Comparison of ENCODE assay signal across 1 cellular context in the genomic region with DNA sequence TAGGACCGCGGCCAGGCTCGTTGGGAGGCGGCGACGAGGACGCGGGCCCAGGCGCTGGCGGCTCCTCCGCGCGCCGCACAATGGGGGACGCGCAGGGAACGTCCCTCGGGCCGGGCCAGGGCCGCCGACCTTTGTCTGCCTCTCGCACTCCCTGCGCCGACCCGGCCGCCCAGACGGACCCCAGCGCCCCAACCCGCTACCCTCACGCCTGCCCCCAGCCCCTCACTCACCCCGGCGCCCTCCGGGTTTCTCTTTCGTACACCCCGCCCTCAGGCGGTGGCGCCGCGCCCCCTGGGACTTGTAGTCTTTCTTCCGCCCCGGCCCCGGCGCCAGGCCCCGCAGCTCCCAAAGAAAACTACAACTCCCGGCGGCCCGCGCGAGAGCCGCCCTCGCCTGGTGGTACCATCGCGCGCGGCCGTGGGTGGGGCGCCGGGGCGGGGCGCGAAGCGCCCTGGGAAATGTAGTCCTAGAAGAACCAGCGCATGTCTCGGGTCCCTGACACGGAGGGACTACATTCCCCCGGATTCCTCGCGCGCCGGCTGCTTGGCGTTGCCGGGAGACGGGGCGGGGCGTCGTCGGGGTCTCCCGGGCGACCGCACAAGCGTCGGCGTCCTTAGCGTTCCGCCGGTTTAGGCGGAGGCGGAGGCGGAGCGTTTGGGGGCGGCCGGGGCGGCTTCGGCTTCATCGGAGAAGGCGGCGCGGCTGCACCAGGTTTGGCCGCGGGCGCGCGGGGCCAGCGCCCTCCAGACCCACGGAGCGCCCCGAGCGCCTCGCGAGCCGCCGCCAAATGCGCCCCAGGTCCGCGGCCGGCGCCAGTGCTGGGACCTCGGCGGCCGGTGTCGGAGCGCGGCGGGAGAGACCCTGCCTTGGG.
A peak's percentile ranks its signal among the peaks of the same experiment; 100 is the strongest.
TF ChIP-seq lines count a peak whose summit lies in the region.

A gene (minus strand): TSS at position 260 of the 871 bp plus-strand sequence. CDS start 24,546 bp downstream, outside the sequence.

TF ChIP-seq in K562, 482 proteins besides CTCF, POLR2A, EP300 and RAD21 (continued from another document and continues in another):
- TF ChIP-seq, protein P1, sequence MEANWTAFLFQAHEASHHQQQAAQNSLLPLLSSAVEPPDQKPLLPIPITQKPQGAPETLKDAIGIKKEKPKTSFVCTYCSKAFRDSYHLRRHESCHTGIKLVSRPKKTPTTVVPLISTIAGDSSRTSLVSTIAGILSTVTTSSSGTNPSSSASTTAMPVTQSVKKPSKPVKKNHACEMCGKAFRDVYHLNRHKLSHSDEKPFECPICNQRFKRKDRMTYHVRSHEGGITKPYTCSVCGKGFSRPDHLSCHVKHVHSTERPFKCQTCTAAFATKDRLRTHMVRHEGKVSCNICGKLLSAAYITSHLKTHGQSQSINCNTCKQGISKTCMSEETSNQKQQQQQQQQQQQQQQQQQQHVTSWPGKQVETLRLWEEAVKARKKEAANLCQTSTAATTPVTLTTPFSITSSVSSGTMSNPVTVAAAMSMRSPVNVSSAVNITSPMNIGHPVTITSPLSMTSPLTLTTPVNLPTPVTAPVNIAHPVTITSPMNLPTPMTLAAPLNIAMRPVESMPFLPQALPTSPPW (CRISPR knock-in tag; IDR thresholded peaks at IDR 0.05) = peak; percentile 97
- TF ChIP-seq POLR2H (tag; IDR thresholded peaks at IDR 0.05; ENCODE audit: low read depth) (no peak), ZNF584 (CRISPR knock-in tag; IDR thresholded peaks at IDR 0.05; ENCODE audit: low read depth) (peak; percentile 95), TEAD1 (CRISPR knock-in tag; IDR thresholded peaks at IDR 0.05) (peak; percentile 92 to 95), PPARD (CRISPR knock-in tag; IDR thresholded peaks at IDR 0.05) (no peak), ZNF778 (CRISPR knock-in tag; IDR thresholded peaks at IDR 0.05) (no peak), MEIS2 (IDR thresholded peaks at IDR 0.05; ENCODE audit: partially characterized antibody) (peak; percentile 19), KDM5B (IDR thresholded peaks at IDR 0.05; ENCODE audit: insufficient replicate concordance, low read depth, low read length) (peak; percentile 5), ZBTB8A (IDR thresholded peaks at IDR 0.05; ENCODE audit: partially characterized antibody) (no peak), TAF15 (IDR thresholded peaks at IDR 0.05; ENCODE audit: low read depth, low read length) (no peak), NCOA4 (IDR thresholded peaks at IDR 0.05; ENCODE audit: partially characterized antibody) (no peak), ARID1B (IDR thresholded peaks at IDR 0.05) (no peak), BDP1 (IDR thresholded peaks at IDR 0.05; ENCODE audit: insufficient read depth, insufficient read length) (no peak), SRSF1 (IDR thresholded peaks at IDR 0.05; ENCODE audit: low read depth, low read length) (no peak), ZNF507 (tag; conservative IDR thresholded peaks at IDR 0.05) (no peak), HCFC1 (IDR thresholded peaks at IDR 0.05; ENCODE audit: low read depth, low read length) (peak; percentile 99), HIVEP1 (CRISPR knock-in tag; IDR thresholded peaks at IDR 0.05) (peak; percentile 27; the same call in 1 of the 2 replicates), POLR2AphosphoS5 (IDR thresholded peaks at IDR 0.05; ENCODE audit: control insufficient read depth, insufficient read depth, low read depth, low read length) (peak; percentile 46; the same call in 1 of the 2 replicates), BRCA1 (IDR thresholded peaks at IDR 0.05) (no peak), BRCA1 (CRISPR knock-in tag; IDR thresholded peaks at IDR 0.05) (no peak), ZNF436 (CRISPR knock-in tag; IDR thresholded peaks at IDR 0.05) (no peak), PCBP2 (IDR thresholded peaks at IDR 0.05; ENCODE audit: low read depth, low read length, poor library complexity, severe bottlenecking) (no peak), CHD2 (IDR thresholded peaks at IDR 0.05; ENCODE audit: low read depth, low read length) (peak; percentile 80), ZKSCAN1 (IDR thresholded peaks at IDR 0.05; ENCODE audit: low read depth, low read length) (no peak), DMBX1 (CRISPR knock-in tag; IDR thresholded peaks at IDR 0.05; ENCODE audit: borderline replicate concordance) (peak; percentile 94), DACH1 (IDR thresholded peaks at IDR 0.05; ENCODE audit: partially characterized antibody) (no peak), MAFG (tag; conservative IDR thresholded peaks at IDR 0.05) (no peak), TAF1 (IDR thresholded peaks at IDR 0.05; ENCODE audit: control insufficient read depth, extremely low read depth, insufficient read depth, low read length, severe bottlenecking) (no peak), PYGO2 (tag; IDR thresholded peaks at IDR 0.05) (no peak), RAD51 (IDR thresholded peaks at IDR 0.05; ENCODE audit: borderline replicate concordance, low read depth) (no peak), MED1 (CRISPR knock-in tag; IDR thresholded peaks at IDR 0.05; ENCODE audit: borderline replicate concordance) (no peak), TCFL5 (CRISPR knock-in tag; conservative IDR thresholded peaks at IDR 0.05) (no peak; the same call in 1 of the 2 replicates), FOXJ2 (tag; IDR thresholded peaks at IDR 0.05) (peak; percentile 97), PRPF4 (IDR thresholded peaks at IDR 0.05; ENCODE audit: insufficient read depth, low read depth, low read length, poor library complexity, severe bottlenecking) (no peak), MCM3 (IDR thresholded peaks at IDR 0.05) (no peak), ZNF263 (CRISPR knock-in tag; IDR thresholded peaks at IDR 0.05; ENCODE audit: borderline replicate concordance) (no peak), ZNF830 (CRISPR knock-in tag; IDR thresholded peaks at IDR 0.05) (no peak), XRCC5 (IDR thresholded peaks at IDR 0.05; ENCODE audit: low read depth, low read length) (no peak), ZNF445 (CRISPR knock-in tag; IDR thresholded peaks at IDR 0.05; ENCODE audit: low read depth) (no peak), RBM39 (optimal IDR thresholded peaks at IDR 0.05; ENCODE audit: low read depth, low read length) (no peak)
- TF ChIP-seq, protein P2, sequence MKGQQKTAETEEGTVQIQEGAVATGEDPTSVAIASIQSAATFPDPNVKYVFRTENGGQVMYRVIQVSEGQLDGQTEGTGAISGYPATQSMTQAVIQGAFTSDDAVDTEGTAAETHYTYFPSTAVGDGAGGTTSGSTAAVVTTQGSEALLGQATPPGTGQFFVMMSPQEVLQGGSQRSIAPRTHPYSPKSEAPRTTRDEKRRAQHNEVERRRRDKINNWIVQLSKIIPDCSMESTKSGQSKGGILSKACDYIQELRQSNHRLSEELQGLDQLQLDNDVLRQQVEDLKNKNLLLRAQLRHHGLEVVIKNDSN (CRISPR knock-in tag; IDR thresholded peaks at IDR 0.05) = no peak
- TF ChIP-seq, protein P3, sequence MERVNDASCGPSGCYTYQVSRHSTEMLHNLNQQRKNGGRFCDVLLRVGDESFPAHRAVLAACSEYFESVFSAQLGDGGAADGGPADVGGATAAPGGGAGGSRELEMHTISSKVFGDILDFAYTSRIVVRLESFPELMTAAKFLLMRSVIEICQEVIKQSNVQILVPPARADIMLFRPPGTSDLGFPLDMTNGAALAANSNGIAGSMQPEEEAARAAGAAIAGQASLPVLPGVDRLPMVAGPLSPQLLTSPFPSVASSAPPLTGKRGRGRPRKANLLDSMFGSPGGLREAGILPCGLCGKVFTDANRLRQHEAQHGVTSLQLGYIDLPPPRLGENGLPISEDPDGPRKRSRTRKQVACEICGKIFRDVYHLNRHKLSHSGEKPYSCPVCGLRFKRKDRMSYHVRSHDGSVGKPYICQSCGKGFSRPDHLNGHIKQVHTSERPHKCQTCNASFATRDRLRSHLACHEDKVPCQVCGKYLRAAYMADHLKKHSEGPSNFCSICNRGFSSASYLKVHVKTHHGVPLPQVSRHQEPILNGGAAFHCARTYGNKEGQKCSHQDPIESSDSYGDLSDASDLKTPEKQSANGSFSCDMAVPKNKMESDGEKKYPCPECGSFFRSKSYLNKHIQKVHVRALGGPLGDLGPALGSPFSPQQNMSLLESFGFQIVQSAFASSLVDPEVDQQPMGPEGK (CRISPR knock-in tag; IDR thresholded peaks at IDR 0.05; ENCODE audit: borderline replicate concordance) = no peak
- TF ChIP-seq, protein P4, sequence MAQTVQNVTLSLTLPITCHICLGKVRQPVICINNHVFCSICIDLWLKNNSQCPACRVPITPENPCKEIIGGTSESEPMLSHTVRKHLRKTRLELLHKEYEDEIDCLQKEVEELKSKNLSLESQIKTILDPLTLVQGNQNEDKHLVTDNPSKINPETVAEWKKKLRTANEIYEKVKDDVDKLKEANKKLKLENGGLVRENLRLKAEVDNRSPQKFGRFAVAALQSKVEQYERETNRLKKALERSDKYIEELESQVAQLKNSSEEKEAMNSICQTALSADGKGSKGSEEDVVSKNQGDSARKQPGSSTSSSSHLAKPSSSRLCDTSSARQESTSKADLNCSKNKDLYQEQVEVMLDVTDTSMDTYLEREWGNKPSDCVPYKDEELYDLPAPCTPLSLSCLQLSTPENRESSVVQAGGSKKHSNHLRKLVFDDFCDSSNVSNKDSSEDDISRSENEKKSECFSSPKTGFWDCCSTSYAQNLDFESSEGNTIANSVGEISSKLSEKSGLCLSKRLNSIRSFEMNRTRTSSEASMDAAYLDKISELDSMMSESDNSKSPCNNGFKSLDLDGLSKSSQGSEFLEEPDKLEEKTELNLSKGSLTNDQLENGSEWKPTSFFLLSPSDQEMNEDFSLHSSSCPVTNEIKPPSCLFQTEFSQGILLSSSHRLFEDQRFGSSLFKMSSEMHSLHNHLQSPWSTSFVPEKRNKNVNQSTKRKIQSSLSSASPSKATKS (CRISPR knock-in tag; IDR thresholded peaks at IDR 0.05) = no peak
- TF ChIP-seq, protein P5, sequence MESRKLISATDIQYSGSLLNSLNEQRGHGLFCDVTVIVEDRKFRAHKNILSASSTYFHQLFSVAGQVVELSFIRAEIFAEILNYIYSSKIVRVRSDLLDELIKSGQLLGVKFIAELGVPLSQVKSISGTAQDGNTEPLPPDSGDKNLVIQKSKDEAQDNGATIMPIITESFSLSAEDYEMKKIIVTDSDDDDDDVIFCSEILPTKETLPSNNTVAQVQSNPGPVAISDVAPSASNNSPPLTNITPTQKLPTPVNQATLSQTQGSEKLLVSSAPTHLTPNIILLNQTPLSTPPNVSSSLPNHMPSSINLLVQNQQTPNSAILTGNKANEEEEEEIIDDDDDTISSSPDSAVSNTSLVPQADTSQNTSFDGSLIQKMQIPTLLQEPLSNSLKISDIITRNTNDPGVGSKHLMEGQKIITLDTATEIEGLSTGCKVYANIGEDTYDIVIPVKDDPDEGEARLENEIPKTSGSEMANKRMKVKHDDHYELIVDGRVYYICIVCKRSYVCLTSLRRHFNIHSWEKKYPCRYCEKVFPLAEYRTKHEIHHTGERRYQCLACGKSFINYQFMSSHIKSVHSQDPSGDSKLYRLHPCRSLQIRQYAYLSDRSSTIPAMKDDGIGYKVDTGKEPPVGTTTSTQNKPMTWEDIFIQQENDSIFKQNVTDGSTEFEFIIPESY (CRISPR knock-in tag; IDR thresholded peaks at IDR 0.05) = peak; percentile 55; the same call in 1 of the 2 replicates
- TF ChIP-seq, protein P6, sequence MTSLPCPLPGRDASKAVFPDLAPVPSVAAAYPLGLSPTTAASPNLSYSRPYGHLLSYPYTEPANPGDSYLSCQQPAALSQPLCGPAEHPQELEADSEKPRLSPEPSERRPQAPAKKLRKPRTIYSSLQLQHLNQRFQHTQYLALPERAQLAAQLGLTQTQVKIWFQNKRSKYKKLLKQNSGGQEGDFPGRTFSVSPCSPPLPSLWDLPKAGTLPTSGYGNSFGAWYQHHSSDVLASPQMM (CRISPR knock-in tag; IDR thresholded peaks at IDR 0.05) = no peak
- TF ChIP-seq, protein P7, sequence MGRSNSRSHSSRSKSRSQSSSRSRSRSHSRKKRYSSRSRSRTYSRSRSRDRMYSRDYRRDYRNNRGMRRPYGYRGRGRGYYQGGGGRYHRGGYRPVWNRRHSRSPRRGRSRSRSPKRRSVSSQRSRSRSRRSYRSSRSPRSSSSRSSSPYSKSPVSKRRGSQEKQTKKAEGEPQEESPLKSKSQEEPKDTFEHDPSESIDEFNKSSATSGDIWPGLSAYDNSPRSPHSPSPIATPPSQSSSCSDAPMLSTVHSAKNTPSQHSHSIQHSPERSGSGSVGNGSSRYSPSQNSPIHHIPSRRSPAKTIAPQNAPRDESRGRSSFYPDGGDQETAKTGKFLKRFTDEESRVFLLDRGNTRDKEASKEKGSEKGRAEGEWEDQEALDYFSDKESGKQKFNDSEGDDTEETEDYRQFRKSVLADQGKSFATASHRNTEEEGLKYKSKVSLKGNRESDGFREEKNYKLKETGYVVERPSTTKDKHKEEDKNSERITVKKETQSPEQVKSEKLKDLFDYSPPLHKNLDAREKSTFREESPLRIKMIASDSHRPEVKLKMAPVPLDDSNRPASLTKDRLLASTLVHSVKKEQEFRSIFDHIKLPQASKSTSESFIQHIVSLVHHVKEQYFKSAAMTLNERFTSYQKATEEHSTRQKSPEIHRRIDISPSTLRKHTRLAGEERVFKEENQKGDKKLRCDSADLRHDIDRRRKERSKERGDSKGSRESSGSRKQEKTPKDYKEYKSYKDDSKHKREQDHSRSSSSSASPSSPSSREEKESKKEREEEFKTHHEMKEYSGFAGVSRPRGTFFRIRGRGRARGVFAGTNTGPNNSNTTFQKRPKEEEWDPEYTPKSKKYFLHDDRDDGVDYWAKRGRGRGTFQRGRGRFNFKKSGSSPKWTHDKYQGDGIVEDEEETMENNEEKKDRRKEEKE (IDR thresholded peaks at IDR 0.05; ENCODE audit: borderline replicate concordance in 1 of 2, control insufficient read depth in 1 of 2, low read depth in 2 of 2, low read length in 1 of 2) = 0 out of 4 replicates have a peak, but pooled peaks of 1 of the 2 experiments have one; percentile 61
- TF ChIP-seq, protein P8, sequence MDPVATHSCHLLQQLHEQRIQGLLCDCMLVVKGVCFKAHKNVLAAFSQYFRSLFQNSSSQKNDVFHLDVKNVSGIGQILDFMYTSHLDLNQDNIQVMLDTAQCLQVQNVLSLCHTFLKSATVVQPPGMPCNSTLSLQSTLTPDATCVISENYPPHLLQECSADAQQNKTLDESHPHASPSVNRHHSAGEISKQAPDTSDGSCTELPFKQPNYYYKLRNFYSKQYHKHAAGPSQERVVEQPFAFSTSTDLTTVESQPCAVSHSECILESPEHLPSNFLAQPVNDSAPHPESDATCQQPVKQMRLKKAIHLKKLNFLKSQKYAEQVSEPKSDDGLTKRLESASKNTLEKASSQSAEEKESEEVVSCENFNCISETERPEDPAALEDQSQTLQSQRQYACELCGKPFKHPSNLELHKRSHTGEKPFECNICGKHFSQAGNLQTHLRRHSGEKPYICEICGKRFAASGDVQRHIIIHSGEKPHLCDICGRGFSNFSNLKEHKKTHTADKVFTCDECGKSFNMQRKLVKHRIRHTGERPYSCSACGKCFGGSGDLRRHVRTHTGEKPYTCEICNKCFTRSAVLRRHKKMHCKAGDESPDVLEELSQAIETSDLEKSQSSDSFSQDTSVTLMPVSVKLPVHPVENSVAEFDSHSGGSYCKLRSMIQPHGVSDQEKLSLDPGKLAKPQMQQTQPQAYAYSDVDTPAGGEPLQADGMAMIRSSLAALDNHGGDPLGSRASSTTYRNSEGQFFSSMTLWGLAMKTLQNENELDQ (CRISPR knock-in tag; IDR thresholded peaks at IDR 0.05; ENCODE audit: borderline replicate concordance) = no peak
- TF ChIP-seq, protein P9, sequence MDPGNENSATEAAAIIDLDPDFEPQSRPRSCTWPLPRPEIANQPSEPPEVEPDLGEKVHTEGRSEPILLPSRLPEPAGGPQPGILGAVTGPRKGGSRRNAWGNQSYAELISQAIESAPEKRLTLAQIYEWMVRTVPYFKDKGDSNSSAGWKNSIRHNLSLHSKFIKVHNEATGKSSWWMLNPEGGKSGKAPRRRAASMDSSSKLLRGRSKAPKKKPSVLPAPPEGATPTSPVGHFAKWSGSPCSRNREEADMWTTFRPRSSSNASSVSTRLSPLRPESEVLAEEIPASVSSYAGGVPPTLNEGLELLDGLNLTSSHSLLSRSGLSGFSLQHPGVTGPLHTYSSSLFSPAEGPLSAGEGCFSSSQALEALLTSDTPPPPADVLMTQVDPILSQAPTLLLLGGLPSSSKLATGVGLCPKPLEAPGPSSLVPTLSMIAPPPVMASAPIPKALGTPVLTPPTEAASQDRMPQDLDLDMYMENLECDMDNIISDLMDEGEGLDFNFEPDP (CRISPR knock-in tag; IDR thresholded peaks at IDR 0.05) = peak; percentile 35; the same call in 1 of the 2 replicates
